Comparison of ENCODE assay signal across 26 cellular contexts in genomic region chr4:126564283-126564854, GRCh38.
"Had no signal": no experiment of that assay in that cellular context is flagged by ENCODE, and none has a peak within 500 bp of the region (broad histone marks: within the 10 kb centered on the region; RNA-seq: fewer than 3 reads in every experiment).

No MANE protein-coding gene starts in this region.

- H3K27me3 ChIP-seq: right lobe of liver, stomach, suprapubic skin, tibial nerve had no signal

- H3K4me3 ChIP-seq: right lobe of liver, skin epidermis, stomach, suprapubic skin, tibial nerve had no signal

- ATAC-seq: activated T-cell treated with anti-CD3 and anti-CD28 coated beads, Interleukin-2, amount 50 U/mL, for 4 hours; esophagus mucosa; natural killer cell treated with Interleukin-12 subunit alpha and Interleukin-12 subunit beta and Interleukin-15 and Interleukin-18, amount 100 ng/mL, for 72 hours; right lobe of liver; stimulated activated memory B cell treated with anti-CD40 and anti-IgM and Interleukin-4, amounts not matched to agents 10 μg/mL and 1 μg/mL and 100 μg/mL, for 72 hours had no signal

- FAIRE-seq: astrocyte, colon, urothelium cell line had no signal

- H3K4me1 ChIP-seq: parathyroid adenoma, right lobe of liver, stomach, suprapubic skin, tibial nerve had no signal

- H3K79me2 ChIP-seq: parathyroid adenoma had no signal

- H3K9me3 ChIP-seq: right lobe of liver had no signal

- DNase-seq: activated CD4-positive, alpha-beta T cell treated with anti-CD3 and anti-CD28 coated beads for 4 hours; activated CD4-positive, alpha-beta T cell treated with anti-CD3 and anti-CD28 coated beads, Interleukin-2, amount 50 U/mL, for 48 hours; activated CD4-positive, CD25-positive, alpha-beta regulatory T cell; activated CD8-positive, alpha-beta memory T cell treated with anti-CD3 and anti-CD28 coated beads, Interleukin-2, amount 50 U/mL, for 48 hours; activated naive CD4-positive, alpha-beta T cell; activated naive CD8-positive, alpha-beta T cell treated with anti-CD3 and anti-CD28 coated beads for 36 hours; activated T-cell treated with anti-CD3 and anti-CD28 coated beads, Interleukin-2, amount 50 U/mL, for 4 hours; effector memory CD4-positive, alpha-beta T cell; hippocampal formation; kidney glomerular epithelial cell; midbrain; nucleus accumbens; right lobe of liver; stimulated activated CD4-positive, alpha-beta T cell treated with anti-CD3 and anti-CD28 coated beads, Interleukin-2, amount 100 ng/mL, for 24 hours; stomach; T-helper 9 cell had no signal

- H3K36me3 ChIP-seq: right lobe of liver, stomach, suprapubic skin, tibial nerve had no signal

- H3K27ac ChIP-seq: parathyroid adenoma, right lobe of liver, skin epidermis, stomach, suprapubic skin, tibial nerve had no signal

- H3K9ac ChIP-seq: parathyroid adenoma had no signal

- H2AFZ ChIP-seq: parathyroid adenoma had no signal
